ENCODE assay signal across 23 cellular contexts in the genomic region with DNA sequence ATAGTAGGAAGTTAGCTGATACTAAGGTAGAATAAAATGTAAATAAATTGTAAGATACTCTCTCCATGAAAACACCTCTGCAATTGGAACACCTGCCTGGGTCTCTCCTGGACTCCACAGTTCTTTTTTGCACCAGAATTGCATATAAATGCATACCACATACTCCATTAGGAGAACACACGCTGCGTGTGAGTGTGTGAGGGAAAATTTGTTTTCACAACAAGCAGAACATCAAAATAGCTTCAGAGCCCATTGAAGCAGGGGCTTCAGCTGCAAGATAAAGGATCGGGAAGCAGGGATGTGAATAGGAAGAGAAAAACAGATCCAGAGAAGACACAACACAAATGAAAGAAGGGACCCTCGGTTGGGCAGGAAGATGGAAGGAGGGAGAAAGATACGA.
"Had no signal": no experiment of that assay in that cellular context is flagged by ENCODE, and none has a peak within 500 bp of the region (broad histone marks: within the 10 kb centered on the region; RNA-seq: fewer than 3 reads in every experiment).

No MANE protein-coding gene starts in this region.

- H3K4me3 ChIP-seq: K562 had no signal

- H3K9ac ChIP-seq: KMS-11, SK-N-SH had no signal

- ATAC-seq: K562, Panc1, PC-3 had no signal

- H3K9me3 ChIP-seq: SK-N-SH had no signal

- FAIRE-seq: HTR-8/SVneo, K562 had no signal

- H3K27ac ChIP-seq: HL-60, KMS-11, RWPE1 had no signal

- H3K4me2 ChIP-seq: KMS-11, SK-N-SH had no signal

- DNase-seq: Kasumi-1, MM.1S, NCI-H1092 treated with DMSO at 0.1 percent for 48 hours, NCI-H1436, NCI-H187, NCI-H2029, NCI-H2081 treated with DMSO at 0.1 percent for 48 hours, NCI-H2171, NCI-H226, NCI-H446, NCI-H510A, NCI-H524 treated with DMSO at 0.1 percent for 48 hours, NCI-H774, PC-3, SHP77, SK-N-SH had no signal

- H3K9me2 ChIP-seq: SK-N-SH had no signal

- H3K36me3 Mint-ChIP-seq: IgD-negative memory B cell had no signal
